In genomic region chr10:117537904-117538524, GRCh38 we compare ENCODE assay signal across 11 cellular contexts. TPM values are rescaled to one million over a fixed set of nuclear protein-coding genes. Genes with fewer than 3 reads are reported as not detected.
A peak's percentile ranks its signal among the peaks of the same experiment; 100 is the strongest.
DNase-seq lines count a peak whose midpoint lies in the region; ATAC-seq and TF ChIP-seq lines count a peak whose summit lies in the region.
"Had no signal": no experiment of that assay in that cellular context is flagged by ENCODE, and none has a peak within 500 bp of the region (broad histone marks: within the 10 kb centered on the region; RNA-seq: fewer than 3 reads in every experiment).

No MANE protein-coding gene starts in this region.

- H3K9me3 ChIP-seq in skeletal muscle tissue (ENCODE audit: control insufficient read depth in 3 of 3, low read length in 3 of 3), result no peaks in the 10 kb centered on the region

- ATAC-seq in GM18511 (IDR thresholded peaks at IDR 0.05; ENCODE audit: unreplicated experiment) (peak; percentile 56), HG02852 (IDR thresholded peaks at IDR 0.05; ENCODE audit: unreplicated experiment) (peak; percentile 61)

- DNase-seq in epithelial cell of proximal tubule (ENCODE audit: low read depth) (no peak), posterior vena cava (ENCODE audit: low spot score) (no peak), midbrain (lab: John Stamatoyannopoulos, UW) (no peak), SK-N-DZ (ENCODE audit: low spot score) (no peak), NCI-H82 (lab: John Stamatoyannopoulos, UW) (no peak)
- DNase-seq: activated gamma-delta T cell treated with Interleukin-2 at 50 U/mL for 16 hours, NCI-H187 had no signal

- peak overlapping the region; percentile 40 for H3K4me3 ChIP-seq in epithelial cell of proximal tubule (ENCODE audit: low read depth, low read length)
- H3K4me3 ChIP-seq in skeletal muscle tissue (ENCODE audit: low read length in 3 of 3), result peak overlapping the region; percentile 51 to 60 (median 56)

- H3K9ac ChIP-seq in skeletal muscle tissue (ENCODE audit: low read depth in 1 of 3, low read length in 3 of 3), result peak overlapping the region in 1 of 3 donors; percentile 69

- no peak overlapping the region for H3K27ac ChIP-seq in skeletal muscle tissue (ENCODE audit: low read depth, low read length)
- H3K27ac ChIP-seq: epithelial cell of prostate had no signal

- peaks cover 30 to 46% (median 35%) of the 10 kb centered on the region in 3 donors for H3K4me1 ChIP-seq in skeletal muscle tissue (ENCODE audit: control insufficient read depth in 3 of 3, insufficient read depth in 3 of 3, low read length in 3 of 3)

- no peak for TF ChIP-seq CTCF in epithelial cell of proximal tubule (conservative IDR thresholded peaks at IDR 0.05; ENCODE audit: low read depth, low read length)

- intact Hi-C loops in posterior vena cava (cut with DNase I), result loop anchor here (5.0 kb wide), 2 partner anchors 699 to 704 kb away; no protein-coding TSS in a partner anchor

- no peaks in the 10 kb centered on the region for H3K36me3 ChIP-seq in skeletal muscle tissue (ENCODE audit: control insufficient read depth in 3 of 3, insufficient read depth in 3 of 3, low read length in 3 of 3)

- H3K27me3 ChIP-seq in skeletal muscle tissue (ENCODE audit: control insufficient read depth in 3 of 3, insufficient read depth in 3 of 3, low read length in 3 of 3), result peaks cover 89 to 93% (median 91%) of the 10 kb centered on the region in 3 donors

RNA-seq across cellular contexts. Expression of gene EMX2, which starts 4.5 kb away (rescaled TPM):
- total RNA-seq in epithelial cell of proximal tubule, result 5.7 and 10.7 TPM in 2 replicates
- 2.1 TPM for total RNA-seq in skeletal muscle tissue
- total RNA-seq in posterior vena cava, result 1 to 10 TPM; 2.5 to 3.6 TPM
- not detected in 2 replicates for polyA plus RNA-seq in SK-N-DZ (2014; cell fraction: cytosol; rRNA removed)
- polyA plus RNA-seq in SK-N-DZ (2014; cell fraction: nucleus; rRNA removed), result not detected in 2 replicates
